37 cellular contexts compared by ENCODE assay signal in genomic region chr20:19431906-19432305, GRCh38.
DNase-seq lines count a peak whose midpoint lies in the region; ATAC-seq, FAIRE-seq and TF ChIP-seq lines count a peak whose summit lies in the region.
"Had no signal": no experiment of that assay in that cellular context is flagged by ENCODE, and none has a peak within 500 bp of the region (broad histone marks: within the 10 kb centered on the region; RNA-seq: fewer than 3 reads in every experiment).

No MANE protein-coding gene starts in this region.

- no peak for FAIRE-seq in small intestine (lab: Jason Lieb, UNC)
- FAIRE-seq: A204.1, A549, D721Med had no signal

- no peaks in the 10 kb centered on the region for H3K79me1 ChIP-seq in mesendoderm (ENCODE audit: low read length)

- H3K18ac ChIP-seq in mesendoderm (ENCODE audit: low read length), result no peak overlapping the region

- no peak overlapping the region for H3K27ac Mint-ChIP-seq in activated T-helper 17 cell treated with anti-CD3 and anti-CD28 coated beads, Interleukin-2, amount 50 U/mL, for 72 hours
- H3K27ac Mint-ChIP-seq: B cell; CD4-positive, alpha-beta memory T cell; CD4-positive, alpha-beta T cell; CD4-positive, CD25-positive, alpha-beta regulatory T cell; CD8-positive, alpha-beta memory T cell; CD8-positive, alpha-beta T cell had no signal

- no CpG with 5 or more reads among the region's 2 CpGs for WGBS in mesendoderm (ENCODE audit: extremely low coverage, insufficient coverage, low lambda C conversion rate)
- 52 to 68% (median 68%) methylated on average over 2 of the region's 2 CpGs for WGBS in small intestine, 3 donors

- H3K4me1 ChIP-seq in Loucy (ENCODE audit: insufficient read depth, low read length, poor library complexity, severe bottlenecking) (peaks cover 54% of the 10 kb centered on the region), mesendoderm (ENCODE audit: control insufficient read depth, low read depth, low read length) (peaks cover 5% of the 10 kb centered on the region), small intestine (ENCODE audit: control insufficient read depth in 2 of 2, insufficient read depth in 1 of 2, low read depth in 1 of 2, low read length in 1 of 2) (no peaks in the 10 kb centered on the region)
- H3K4me1 ChIP-seq: A549, BE2C had no signal

- H3K36me3 Mint-ChIP-seq in activated T-helper 17 cell treated with anti-CD3 and anti-CD28 coated beads, Interleukin-2, amount 50 U/mL, for 72 hours (ENCODE audit: low read depth), result no peaks in the 10 kb centered on the region
- H3K36me3 Mint-ChIP-seq: CD14-positive monocyte; CD4-positive, alpha-beta memory T cell; CD4-positive, CD25-positive, alpha-beta regulatory T cell; CD8-positive, alpha-beta memory T cell; CD8-positive, alpha-beta T cell had no signal

- H3K9me3 ChIP-seq in Loucy (ENCODE audit: insufficient read depth, low read depth, low read length) (no peaks in the 10 kb centered on the region), small intestine (ENCODE audit: control insufficient read depth, low read depth) (no peaks in the 10 kb centered on the region)
- H3K9me3 ChIP-seq: A549, BE2C, BLaER1, Caco-2 had no signal

- H3K4ac ChIP-seq in mesendoderm (ENCODE audit: low read depth, low read length), result no peak overlapping the region

- H2BK15ac ChIP-seq in mesendoderm (replicated peaks; ENCODE audit: low read depth), result no peak overlapping the region

- H2AK5ac ChIP-seq in mesendoderm (ENCODE audit: low read length), result no peak overlapping the region

- no peaks in the 10 kb centered on the region for H4K20me1 ChIP-seq in Loucy (ENCODE audit: insufficient read depth, low read length, poor library complexity, severe bottlenecking)
- H4K20me1 ChIP-seq: BLaER1; BLaER1 treated with 17β-estradiol and CSF1 and Interleukin-3, amounts not matched to agents 10 nM and 100 nM had no signal

- no peaks in the 10 kb centered on the region for H3K27me3 Mint-ChIP-seq in activated T-helper 17 cell treated with anti-CD3 and anti-CD28 coated beads, Interleukin-2, amount 50 U/mL, for 72 hours
- H3K27me3 Mint-ChIP-seq: CD4-positive, alpha-beta T cell; CD8-positive, alpha-beta memory T cell had no signal

- H3K4me3 Mint-ChIP-seq in activated T-helper 17 cell treated with anti-CD3 and anti-CD28 coated beads, Interleukin-2, amount 50 U/mL, for 72 hours, result no peak overlapping the region
- H3K4me3 Mint-ChIP-seq: B cell; CD14-positive monocyte; CD4-positive, alpha-beta memory T cell; CD4-positive, alpha-beta T cell; CD4-positive, CD25-positive, alpha-beta regulatory T cell; CD8-positive, alpha-beta memory T cell; CD8-positive, alpha-beta T cell had no signal

- H3K79me2 ChIP-seq in Loucy (ENCODE audit: insufficient read depth, low read length) (no peaks in the 10 kb centered on the region), mesendoderm (ENCODE audit: control insufficient read depth, insufficient read depth, low read length) (no peaks in the 10 kb centered on the region)

- no peak overlapping the region for H3K56ac ChIP-seq in mesendoderm (ENCODE audit: low read length)

- H4K5ac ChIP-seq in mesendoderm (ENCODE audit: low read length), result no peak overlapping the region

- no peak overlapping the region for H3K9ac ChIP-seq in Loucy (ENCODE audit: low read depth, low read length, poor library complexity, severe bottlenecking)
- no peak overlapping the region for H3K9ac ChIP-seq in mesendoderm (ENCODE audit: low read length)
- H3K9ac ChIP-seq: BLaER1; BLaER1 treated with 17β-estradiol and CSF1 and Interleukin-3, amounts not matched to agents 10 nM and 100 nM had no signal

- no peaks in the 10 kb centered on the region for H3K9me2 ChIP-seq in Loucy (replicated peaks; ENCODE audit: low read depth, low read length)

- H3K36me3 ChIP-seq in Loucy (ENCODE audit: insufficient read depth, low read length) (no peaks in the 10 kb centered on the region), mesendoderm (ENCODE audit: control insufficient read depth, insufficient read depth, low read length) (no peaks in the 10 kb centered on the region), small intestine (ENCODE audit: control insufficient read depth in 2 of 2, insufficient read depth in 2 of 2, low read length in 2 of 2) (no peaks in the 10 kb centered on the region)
- H3K36me3 ChIP-seq: BE2C; BLaER1; BLaER1 treated with 17β-estradiol and CSF1 and Interleukin-3, amounts not matched to agents 10 nM and 100 nM had no signal

- no peak for TF ChIP-seq CTCF in Loucy (conservative IDR thresholded peaks at IDR 0.05; ENCODE audit: low read length)

- no peak overlapping the region for H4K8ac ChIP-seq in mesendoderm (ENCODE audit: low read depth, low read length)

- H3K27me3 ChIP-seq in Loucy (ENCODE audit: insufficient read depth, low read length, poor library complexity, severe bottlenecking), result no peaks in the 10 kb centered on the region
- H3K27me3 ChIP-seq in mesendoderm (ENCODE audit: insufficient read depth, low read length, poor library complexity), result no peaks in the 10 kb centered on the region
- no peaks in the 10 kb centered on the region for H3K27me3 ChIP-seq in small intestine (ENCODE audit: control insufficient read depth in 2 of 2, insufficient read depth in 2 of 2, low read length in 2 of 2)
- H3K27me3 ChIP-seq: BE2C, BLaER1 had no signal

- H2BK5ac ChIP-seq in mesendoderm (ENCODE audit: low read length), result no peak overlapping the region

- H3K23ac ChIP-seq in mesendoderm (ENCODE audit: low read length), result no peak overlapping the region

- H3K4me1 Mint-ChIP-seq in activated T-helper 17 cell treated with anti-CD3 and anti-CD28 coated beads, Interleukin-2, amount 50 U/mL, for 72 hours, result no peaks in the 10 kb centered on the region
- H3K4me1 Mint-ChIP-seq: CD4-positive, alpha-beta memory T cell; CD4-positive, CD25-positive, alpha-beta regulatory T cell; CD8-positive, alpha-beta memory T cell had no signal

- H3K4me2 ChIP-seq in Loucy (ENCODE audit: low read depth, low read length, poor library complexity, severe bottlenecking) (no peak overlapping the region), mesendoderm (ENCODE audit: low read length) (no peak overlapping the region)
- H3K4me2 ChIP-seq: A549; BLaER1; BLaER1 treated with 17β-estradiol and CSF1 and Interleukin-3, amounts not matched to agents 10 nM and 100 nM had no signal

- H3K4me3 ChIP-seq in Loucy (ENCODE audit: low read length, poor library complexity, severe bottlenecking) (no peak overlapping the region), mesendoderm (ENCODE audit: low read length) (no peak overlapping the region), small intestine (ENCODE audit: low read depth in 1 of 2, low read length in 2 of 2) (no peak overlapping the region)
- H3K4me3 ChIP-seq: A549; BLaER1; BLaER1 treated with 17β-estradiol and CSF1 and Interleukin-3, amounts not matched to agents 10 nM and 100 nM had no signal

- no peak for ATAC-seq in activated T-helper 17 cell treated with anti-CD3 and anti-CD28 coated beads, Interleukin-2, amount 50 U/mL, for 72 hours (replicated peaks)
- ATAC-seq: A549; CD8-positive, alpha-beta T cell had no signal

- H2AFZ ChIP-seq in Loucy (ENCODE audit: low read length), result 0 out of 2 replicates have a peak overlapping the region, but pooled peaks have one; percentile 38

- H3K9me3 Mint-ChIP-seq in activated T-helper 17 cell treated with anti-CD3 and anti-CD28 coated beads, Interleukin-2, amount 50 U/mL, for 72 hours, result no peaks in the 10 kb centered on the region
- H3K9me3 Mint-ChIP-seq: CD4-positive, alpha-beta T cell; CD4-positive, CD25-positive, alpha-beta regulatory T cell; CD8-positive, alpha-beta T cell had no signal

- peak; percentile 11 for DNase-seq in SW480 (ENCODE audit: low spot score)
- DNase-seq in islet precursor cell, result peak; percentile 35
- DNase-seq in mesendoderm, result peak; percentile 56
- no peak for DNase-seq in small intestine
- no peak for DNase-seq in mucosa of gallbladder (ENCODE audit: low spot score)
- DNase-seq in SIG-M5 treated with dmso at 0.1 percent for 504 hours (lab: John Stamatoyannopoulos, UW; ENCODE audit: unreplicated experiment), result no peak
- DNase-seq: 8988T; ACHN; AML-193; BE2C; C1 segment of cervical spinal cord; Caco-2; Calu3; CD4-positive, alpha-beta memory T cell; CD4-positive, alpha-beta T cell; CD4-positive, CD25-positive, alpha-beta regulatory T cell; CD8-positive, alpha-beta memory T cell; CD8-positive, alpha-beta T cell; COR-L47; DMS 273 treated with DMSO at 0.1 percent for 48 hours; DMS153; DMS53; DMS79; DMS79 treated with DMSO at 0.1 percent for 48 hours; DND-41; EL had no signal

- no peaks in the 10 kb centered on the region for H3F3A ChIP-seq in Loucy (ENCODE audit: low read depth)

- no peak overlapping the region for H2BK120ac ChIP-seq in mesendoderm (ENCODE audit: low read depth, low read length)

- H3K27ac ChIP-seq in mesendoderm (ENCODE audit: low read depth, low read length) (no peak overlapping the region), small intestine (ENCODE audit: low read depth in 1 of 2, low read length in 1 of 2) (no peak overlapping the region)
- H3K27ac ChIP-seq: 22Rv1; A549; BLaER1; BLaER1 treated with 17β-estradiol and CSF1 and Interleukin-3, amounts not matched to agents 10 nM and 100 nM; C4-2B had no signal

Comparison
In these comparisons a context has a peak if more than half of its experiments do, and no peak if none do; other contexts are left out.
1. DNase-seq: peak in SW480 (single experiment), islet precursor cell (single experiment) and mesendoderm (single experiment); none in small intestine (single experiment), mucosa of gallbladder (single experiment) and SIG-M5 treated with dmso at 0.1 percent for 504 hours (single experiment).